19 cellular contexts compared by ENCODE assay signal in genomic region chr2:79994161-79994560, GRCh38.
DNase-seq lines count a peak whose midpoint lies in the region; TF ChIP-seq lines count a peak whose summit lies in the region.
"Had no signal": no experiment of that assay in that cellular context is flagged by ENCODE, and none has a peak within 500 bp of the region (broad histone marks: within the 10 kb centered on the region; RNA-seq: fewer than 3 reads in every experiment).

No MANE protein-coding gene starts in this region.

- in situ Hi-C loops in GM23248 (cut with MboI) = no loop called here

- DNase-seq in HuH-7 (ENCODE audit: low spot score) (peak; percentile 23), NOMO-1 (lab: John Stamatoyannopoulos, UW; ENCODE audit: unreplicated experiment in 2 of 2) (peak; percentile 63 to 75), epithelial cell of proximal tubule (ENCODE audit: low read depth) (peak; percentile 2), smooth muscle cell (lab: John Stamatoyannopoulos, UW; ENCODE audit: unreplicated experiment) (no peak), islet precursor cell (no peak), GM23248 (no peak), T-helper 1 cell (no peak)
- no peak for DNase-seq in CD8-positive, alpha-beta memory T cell
- DNase-seq: activated CD4-positive, alpha-beta T cell treated with anti-CD3 and anti-CD28 coated beads, Interleukin-2, amount 50 U/mL, for 4 hours; activated gamma-delta T cell; GDM1; mesenchymal stem cell; naive B cell; NCI-H1417 treated with DMSO at 0.1 percent for 48 hours; NCI-H2171; occipital lobe had no signal

- no peaks in the 10 kb centered on the region for H3K36me3 Mint-ChIP-seq in CD8-positive, alpha-beta memory T cell
- H3K36me3 Mint-ChIP-seq: naive B cell had no signal

- H3K4me1 Mint-ChIP-seq in CD8-positive, alpha-beta memory T cell = no peaks in the 10 kb centered on the region
- H3K4me1 Mint-ChIP-seq: naive B cell had no signal

- POLR2A ChIA-PET in CD8-positive, alpha-beta memory T cell (lab: Charles Lee) = no interaction called here

- H3K27ac ChIP-seq in smooth muscle cell (ENCODE audit: low read depth) = peak overlapping the region; percentile 60
- H3K27ac ChIP-seq in GM23248 = no peak overlapping the region
- no peak overlapping the region for H3K27ac ChIP-seq in CD8-positive, alpha-beta memory T cell (ENCODE audit: low read depth, low read length)
- H3K27ac ChIP-seq: hepatocyte, KMS-11 had no signal

- H3K4me1 ChIP-seq in smooth muscle cell (ENCODE audit: low read depth) = peaks cover 9% of the 10 kb centered on the region
- H3K4me1 ChIP-seq in GM23248 (ENCODE audit: insufficient read depth) = no peaks in the 10 kb centered on the region
- H3K4me1 ChIP-seq in CD8-positive, alpha-beta memory T cell (ENCODE audit: insufficient read depth, low read length) = no peaks in the 10 kb centered on the region

- H3K9me2 ChIP-seq in GM23248 (ENCODE audit: insufficient read depth) = no peaks in the 10 kb centered on the region

- H3K27me3 ChIP-seq in smooth muscle cell (ENCODE audit: low read depth) (no peaks in the 10 kb centered on the region), GM23248 (replicated peaks; ENCODE audit: insufficient read depth) (peaks cover 7% of the 10 kb centered on the region; the same call in 1 of the 2 replicates)
- H3K27me3 ChIP-seq in CD8-positive, alpha-beta memory T cell (ENCODE audit: insufficient read depth, low read length, poor library complexity, severe bottlenecking) = no peaks in the 10 kb centered on the region
- H3K27me3 ChIP-seq: BE2C, hepatocyte had no signal

- H3K9me3 ChIP-seq in smooth muscle cell (replicated peaks; ENCODE audit: low read depth) = no peaks in the 10 kb centered on the region
- H3K9me3 ChIP-seq in GM23248 (ENCODE audit: low read depth) = no peaks in the 10 kb centered on the region
- H3K9me3 ChIP-seq in CD8-positive, alpha-beta memory T cell (ENCODE audit: low read length) = no peaks in the 10 kb centered on the region
- H3K9me3 ChIP-seq: BE2C had no signal

- CTCF ChIA-PET in CD8-positive, alpha-beta memory T cell (lab: Charles Lee) = no interaction called here

- H3K79me2 ChIP-seq in smooth muscle cell (ENCODE audit: low read depth) (no peaks in the 10 kb centered on the region), GM23248 (ENCODE audit: insufficient read depth) (no peaks in the 10 kb centered on the region)
- H3K79me2 ChIP-seq: hepatocyte had no signal

- peaks cover 2 to 17% (median 12%) of the 10 kb centered on the region in 5 donors for H3K9me3 Mint-ChIP-seq in CD8-positive, alpha-beta memory T cell

- no peak overlapping the region for H3K4me2 ChIP-seq in smooth muscle cell
- H3K4me2 ChIP-seq in GM23248 (ENCODE audit: unreplicated experiment) = no peak overlapping the region
- H3K4me2 ChIP-seq: hepatocyte, KMS-11 had no signal

- H3F3A ChIP-seq in smooth muscle cell (ENCODE audit: low read depth) (peaks cover 17% of the 10 kb centered on the region), GM23248 (ENCODE audit: insufficient read depth) (no peaks in the 10 kb centered on the region)

- no peaks in the 10 kb centered on the region for H3K27me3 Mint-ChIP-seq in CD8-positive, alpha-beta memory T cell

- H3K4me3 ChIP-seq in epithelial cell of proximal tubule (ENCODE audit: low read depth, low read length) = no peak overlapping the region
- H3K4me3 ChIP-seq in smooth muscle cell = no peak overlapping the region
- no peak overlapping the region for H3K4me3 ChIP-seq in GM23248
- no peak overlapping the region for H3K4me3 ChIP-seq in CD8-positive, alpha-beta memory T cell (ENCODE audit: low read length)
- H3K4me3 ChIP-seq: hepatocyte had no signal

- H3K27ac Mint-ChIP-seq in CD8-positive, alpha-beta memory T cell = no peak overlapping the region
- H3K27ac Mint-ChIP-seq: naive B cell had no signal

- TF ChIP-seq CTCF in epithelial cell of proximal tubule (conservative IDR thresholded peaks at IDR 0.05; ENCODE audit: low read depth, low read length) (no peak), smooth muscle cell (IDR thresholded peaks at IDR 0.05; ENCODE audit: borderline replicate concordance, insufficient read depth, poor library complexity, severe bottlenecking) (no peak)

- H3K36me3 ChIP-seq in smooth muscle cell (ENCODE audit: low read depth) (no peaks in the 10 kb centered on the region), GM23248 (ENCODE audit: low read depth) (no peaks in the 10 kb centered on the region)
- no peaks in the 10 kb centered on the region for H3K36me3 ChIP-seq in CD8-positive, alpha-beta memory T cell (ENCODE audit: insufficient read depth, low read length)
- H3K36me3 ChIP-seq: BE2C had no signal

- no peak overlapping the region for H3K9ac ChIP-seq in smooth muscle cell (ENCODE audit: low read depth)
- no peak overlapping the region for H3K9ac ChIP-seq in GM23248
- H3K9ac ChIP-seq: KMS-11 had no signal

- H2AFZ ChIP-seq in smooth muscle cell (ENCODE audit: low read depth) = no peak overlapping the region
- no peak overlapping the region for H2AFZ ChIP-seq in GM23248
- H2AFZ ChIP-seq: hepatocyte had no signal

- 45% methylated on average over 5 of the region's 5 CpGs for WGBS in smooth muscle cell (ENCODE audit: low lambda C conversion rate)
- 30 to 39% methylated on average over 5 of the region's 5 CpGs for WGBS in GM23248 (ENCODE audit: low coverage in 1 of 2, low lambda C conversion rate in 2 of 2, missing lambda C conversion rate in 2 of 2), 2 experiments

- H3K4me3 Mint-ChIP-seq in CD8-positive, alpha-beta memory T cell = no peak overlapping the region

- H4K20me1 ChIP-seq in smooth muscle cell (ENCODE audit: low read depth) = no peaks in the 10 kb centered on the region
- no peaks in the 10 kb centered on the region for H4K20me1 ChIP-seq in GM23248 (ENCODE audit: insufficient read depth)

Comparison
In these comparisons a context has a peak if more than half of its experiments do, and no peak if none do; other contexts are left out.
1. DNase-seq: peak in HuH-7 (single experiment), NOMO-1 (2 of 2) and epithelial cell of proximal tubule (single experiment); none in smooth muscle cell (single experiment), islet precursor cell (single experiment), GM23248 (single experiment), T-helper 1 cell (0 of 5) and CD8-positive, alpha-beta memory T cell (0 of 5).